ENCODE assay signal across 11 cellular contexts in the genomic region with DNA sequence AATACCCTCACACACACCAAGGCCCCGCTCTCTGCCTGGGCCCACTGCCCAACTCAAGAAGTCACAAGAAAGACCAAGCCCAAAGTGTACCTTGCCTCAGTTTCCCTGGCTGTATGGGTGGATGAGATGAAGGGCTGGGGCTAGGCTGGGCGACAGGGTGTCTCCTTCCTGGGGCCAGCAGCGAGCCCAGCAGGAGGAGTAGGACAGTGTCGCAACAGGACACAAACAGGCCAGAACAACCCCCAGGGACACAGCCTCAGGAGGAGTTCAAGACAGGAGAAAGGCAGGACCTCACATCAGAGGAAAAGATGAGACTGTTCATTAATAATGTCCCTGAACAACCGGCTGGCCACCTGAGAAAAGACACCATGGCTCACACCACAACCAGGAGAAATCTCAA. TPM values are rescaled to one million over a fixed set of nuclear protein-coding genes. Genes with fewer than 3 reads are reported as not detected.
DNase-seq lines count a peak whose midpoint lies in the region; ATAC-seq and TF ChIP-seq lines count a peak whose summit lies in the region.
"Had no signal": no experiment of that assay in that cellular context is flagged by ENCODE, and none has a peak within 500 bp of the region (broad histone marks: within the 10 kb centered on the region; RNA-seq: fewer than 3 reads in every experiment).

No MANE protein-coding gene starts in this region.

- H3K9me3 ChIP-seq in transverse colon, result no peaks in the 10 kb centered on the region

- in situ Hi-C loops in transverse colon (cut with MboI; ENCODE audit: low pct_ligation_motif_present in 1 of 4, low pct_unique_long_range_greater_than_20kb in 1 of 4, low sequenced_read_pairs in 3 of 4), result loop anchor here in 1 of 4 donors (25.0 kb wide), 1 partner anchor 108 kb away; no protein-coding TSS in a partner anchor

- H3K27ac Mint-ChIP-seq in activated T-cell treated with anti-CD3 and anti-CD28 coated beads, Interleukin-2, amount 50 U/mL, for 24 hours, result peak overlapping the region; percentile 33
- H3K27ac Mint-ChIP-seq in chondrocyte (ENCODE audit: unreplicated experiment) (peak overlapping the region; percentile 45), mesothelial cell of epicardium (peak overlapping the region; percentile 18)

- no peak for TF ChIP-seq EP300 in transverse colon (IDR thresholded peaks at IDR 0.05; ENCODE audit: low read depth)

- WGBS in transverse colon (ENCODE audit: low coverage in 1 of 2), 2 donors, result 87% methylated on average over 5 of the region's 5 CpGs; no CpG with 5 or more reads in 1 of the 2 donors

- ATAC-seq in HG02970 (IDR thresholded peaks at IDR 0.05; ENCODE audit: low FRiP score, unreplicated experiment) (no peak), HG03521 (IDR thresholded peaks at IDR 0.05; ENCODE audit: unreplicated experiment) (no peak)
- ATAC-seq: activated CD4-positive, CD25-positive, alpha-beta regulatory T cell treated with anti-CD3 and anti-CD28 coated beads, Interleukin-2, amount 50 U/mL, for 24 hours; activated T-cell treated with anti-CD3 and anti-CD28 coated beads, Interleukin-2, amount 50 U/mL, for 4 hours had no signal

- H3K4me1 ChIP-seq in transverse colon, result peaks cover 20 to 49% (median 28%) of the 10 kb centered on the region in 4 donors

- H3K4me3 ChIP-seq in transverse colon, result no peak overlapping the region

- H3K4me3 Mint-ChIP-seq in activated T-cell treated with anti-CD3 and anti-CD28 coated beads, Interleukin-2, amount 50 U/mL, for 24 hours, result no peak overlapping the region
- H3K4me3 Mint-ChIP-seq in chondrocyte (ENCODE audit: unreplicated experiment) (no peak overlapping the region), mesothelial cell of epicardium (no peak overlapping the region)
- H3K4me3 Mint-ChIP-seq: activated T-cell treated with anti-CD3 and anti-CD28 coated beads, Interleukin-2, amount 50 U/mL, for 4 hours had no signal

- H3K9me3 Mint-ChIP-seq in activated T-cell treated with anti-CD3 and anti-CD28 coated beads, Interleukin-2, amount 50 U/mL, for 24 hours, result no peaks in the 10 kb centered on the region
- H3K9me3 Mint-ChIP-seq in chondrocyte (ENCODE audit: low read depth) (no peaks in the 10 kb centered on the region), mesothelial cell of epicardium (no peaks in the 10 kb centered on the region)
- H3K9me3 Mint-ChIP-seq: activated T-cell treated with anti-CD3 and anti-CD28 coated beads, Interleukin-2, amount 50 U/mL, for 4 hours had no signal

- H3K4me1 Mint-ChIP-seq in activated T-cell treated with anti-CD3 and anti-CD28 coated beads, Interleukin-2, amount 50 U/mL, for 24 hours (ENCODE audit: low read depth), result peaks cover 38% of the 10 kb centered on the region
- H3K4me1 Mint-ChIP-seq in chondrocyte (ENCODE audit: low read depth) (peaks cover 32% of the 10 kb centered on the region), mesothelial cell of epicardium (peaks cover 31% of the 10 kb centered on the region)

- DNase-seq in activated T-cell treated with anti-CD3 and anti-CD28 coated beads, Interleukin-2, amount 50 U/mL, for 24 hours, result no peak
- DNase-seq in activated T-cell treated with anti-CD3 and anti-CD28 coated beads, Interleukin-2, amount 50 U/mL, for 48 hours, result no peak
- DNase-seq in chondrocyte (ENCODE audit: low spot score) (no peak), mesothelial cell of epicardium (ENCODE audit: low spot score in 2 of 2, unreplicated experiment in 2 of 2) (no peak), transverse colon (no peak), DMS79 treated with DMSO at 0.1 percent for 48 hours (lab: John Stamatoyannopoulos, UW) (no peak)
- DNase-seq: activated T-cell treated with anti-CD3 and anti-CD28 coated beads, Interleukin-2, amount 50 U/mL, for 4 hours; NCI-H2171 had no signal

- intact Hi-C loops in transverse colon (cut with DNase I; ENCODE audit: low total_unique reads), result no loop called here

- TF ChIP-seq CTCF in chondrocyte (IDR thresholded peaks at IDR 0.05), result no peak
- TF ChIP-seq CTCF in mesothelial cell of epicardium (IDR thresholded peaks at IDR 0.05; ENCODE audit: unreplicated experiment), result no peak
- TF ChIP-seq CTCF in transverse colon (IDR thresholded peaks at IDR 0.05), result no peak

- no peak for TF ChIP-seq POLR2A in transverse colon (IDR thresholded peaks at IDR 0.05)

- peaks cover 0 to 37% (median 19%) of the 10 kb centered on the region in 4 donors for H3K36me3 ChIP-seq in transverse colon

- peaks cover 77% of the 10 kb centered on the region for H3K36me3 Mint-ChIP-seq in activated T-cell treated with anti-CD3 and anti-CD28 coated beads, Interleukin-2, amount 50 U/mL, for 24 hours (ENCODE audit: low read depth)
- peaks cover 24% of the 10 kb centered on the region for H3K36me3 Mint-ChIP-seq in chondrocyte (ENCODE audit: low read depth)
- H3K36me3 Mint-ChIP-seq in mesothelial cell of epicardium, result peaks cover 28% of the 10 kb centered on the region

- H3K27me3 Mint-ChIP-seq in activated T-cell treated with anti-CD3 and anti-CD28 coated beads, Interleukin-2, amount 50 U/mL, for 24 hours, result no peaks in the 10 kb centered on the region
- H3K27me3 Mint-ChIP-seq in chondrocyte (ENCODE audit: low read depth) (no peaks in the 10 kb centered on the region), mesothelial cell of epicardium (ENCODE audit: low read depth) (no peaks in the 10 kb centered on the region)

- no peaks in the 10 kb centered on the region for H3K27me3 ChIP-seq in transverse colon

- H3K27ac ChIP-seq in transverse colon, result peak overlapping the region in 3 of 4 donors; percentile 1 to 84 (median 3)

RNA-seq across cellular contexts. Expression of a gene that starts 13.3 kb away (rescaled TPM):
- total RNA-seq in chondrocyte (126 to 132 TPM (median 129 TPM) in 3 replicates), mesothelial cell of epicardium (261 to 264 TPM (median 261 TPM) in 3 replicates), transverse colon (100 to 1,000 TPM in 2 of 4 donors, 10 to 100 TPM in 2; 47.9 to 179 (median 106) TPM)

RNA-seq across cellular contexts. Expression of a gene that starts 31.2 kb away (rescaled TPM):
- total RNA-seq in chondrocyte (117 to 121 TPM (median 121 TPM) in 3 replicates), mesothelial cell of epicardium (61.4 to 64.0 TPM (median 62.8 TPM) in 3 replicates), transverse colon (10 to 100 TPM; 18.7 to 88.4 (median 41.1) TPM)
